Comparison of ENCODE assay signal across 28 cellular contexts in genomic region chr13:91684746-91685145, GRCh38.
"Had no signal": no experiment of that assay in that cellular context is flagged by ENCODE, and none has a peak within 500 bp of the region (broad histone marks: within the 10 kb centered on the region; RNA-seq: fewer than 3 reads in every experiment).

No MANE protein-coding gene starts in this region.

- FAIRE-seq: endometrium, islet of Langerhans, keratinocyte had no signal

- H3K27me3 Mint-ChIP-seq: dendritic cell treated with granulocyte-macrophage colony-stimulating factor and Interleukin-4, amounts not matched to agents 40 ng/mL and 50 ng/mL, for 4 days; effector memory CD8-positive, alpha-beta T cell had no signal

- H3K9me3 ChIP-seq: colonic mucosa, esophagus squamous epithelium, gastrocnemius medialis, heart right ventricle, left lung, lower lobe of right lung, mucosa of descending colon had no signal

- H3K27me3 ChIP-seq: colonic mucosa, esophagus squamous epithelium, gastrocnemius medialis, heart right ventricle, left lung had no signal

- H3K4me3 ChIP-seq: colonic mucosa, esophagus squamous epithelium, gastrocnemius medialis, heart right ventricle, left lung, lower lobe of right lung, mucosa of descending colon had no signal

- H3K4me3 Mint-ChIP-seq: dendritic cell treated with granulocyte-macrophage colony-stimulating factor and Interleukin-4, amounts not matched to agents 40 ng/mL and 50 ng/mL, for 4 days; effector memory CD8-positive, alpha-beta T cell; endodermal cell; mesothelial cell of epicardium; naive B cell had no signal

- ATAC-seq: effector memory CD8-positive, alpha-beta T cell; esophagus mucosa; gastrocnemius medialis; heart right ventricle; left cardiac atrium; left lung; left ventricle myocardium superior; lower lobe of right lung; mucosa of descending colon had no signal

- H3K27ac ChIP-seq: colonic mucosa, epithelial cell of prostate, esophagus squamous epithelium, gastrocnemius medialis, heart right ventricle, left lung, lower lobe of right lung had no signal

- H3K36me3 Mint-ChIP-seq: mesothelial cell of epicardium, naive B cell had no signal

- H3K36me3 ChIP-seq: colonic mucosa, esophagus squamous epithelium, gastrocnemius medialis, heart right ventricle, left lung, lower lobe of right lung had no signal

- H3K9me3 Mint-ChIP-seq: dendritic cell treated with granulocyte-macrophage colony-stimulating factor and Interleukin-4, amounts not matched to agents 40 ng/mL and 50 ng/mL, for 4 days; endodermal cell; mesothelial cell of epicardium had no signal

- H3K4me1 Mint-ChIP-seq: endodermal cell, mesothelial cell of epicardium, naive B cell had no signal

- H3K4me1 ChIP-seq: colonic mucosa, esophagus squamous epithelium, gastrocnemius medialis, heart right ventricle, left lung, lower lobe of right lung had no signal

- H3K27ac Mint-ChIP-seq: dendritic cell treated with granulocyte-macrophage colony-stimulating factor and Interleukin-4, amounts not matched to agents 40 ng/mL and 50 ng/mL, for 4 days; effector memory CD8-positive, alpha-beta T cell; endodermal cell; mesothelial cell of epicardium; naive B cell had no signal

- DNase-seq: colonic mucosa; cortex of kidney; effector CD8-positive, alpha-beta T cell; effector memory CD8-positive, alpha-beta T cell; endodermal cell; erythroblast; esophagus squamous epithelium; foreskin fibroblast; foreskin melanocyte; gastrocnemius medialis; glutamatergic neuron; head of caudate nucleus; heart right ventricle; hippocampal formation; left cardiac atrium; left lung; left ventricle myocardium superior; lower lobe of right lung; mesenchymal stem cell; mucosa of descending colon; naive B cell had no signal
